In the genomic region with DNA sequence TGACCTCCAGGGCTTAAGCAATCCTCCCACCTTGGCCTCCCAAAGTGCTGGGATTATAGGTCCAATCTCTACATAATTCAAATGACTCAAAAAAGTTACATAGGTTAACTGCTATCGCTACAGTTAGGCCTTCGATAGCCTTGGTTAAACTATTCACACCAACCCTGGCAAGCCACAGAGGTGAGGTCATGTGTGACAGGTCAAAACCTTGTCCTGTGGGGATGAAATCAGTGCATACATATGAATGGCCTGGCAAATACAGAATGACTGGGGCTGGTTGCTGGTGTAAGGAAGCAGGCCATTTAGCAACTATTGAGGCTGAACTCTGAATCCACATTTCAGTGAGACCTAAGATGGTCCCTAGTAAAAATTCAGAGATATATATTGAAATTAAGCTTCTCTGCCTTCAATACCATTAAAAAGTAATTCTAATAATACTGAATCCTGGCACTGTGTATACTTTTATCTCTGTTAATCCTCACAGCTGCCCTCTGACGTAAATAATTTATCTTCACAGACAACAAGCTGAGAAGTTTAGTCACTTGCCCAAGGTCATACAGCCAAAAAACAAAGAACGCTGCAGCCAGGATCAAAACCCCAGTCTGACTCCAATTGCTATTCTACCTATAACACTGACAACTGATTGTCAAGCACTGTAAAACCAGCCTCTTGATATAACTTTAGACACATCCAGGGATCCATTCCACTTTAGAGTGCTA, we compare ENCODE assay signal across 1 cellular context.
TF ChIP-seq lines count a peak whose summit lies in the region.

No MANE protein-coding gene starts in this region.

TF ChIP-seq in SK-N-SH, 30 proteins besides CTCF, POLR2A, EP300 and RAD21:
- TF ChIP-seq RFX5 (IDR thresholded peaks at IDR 0.05; ENCODE audit: low read length) = no peak
- no peak for TF ChIP-seq MAX (IDR thresholded peaks at IDR 0.05; ENCODE audit: low read depth)
- TF ChIP-seq, protein P1, sequence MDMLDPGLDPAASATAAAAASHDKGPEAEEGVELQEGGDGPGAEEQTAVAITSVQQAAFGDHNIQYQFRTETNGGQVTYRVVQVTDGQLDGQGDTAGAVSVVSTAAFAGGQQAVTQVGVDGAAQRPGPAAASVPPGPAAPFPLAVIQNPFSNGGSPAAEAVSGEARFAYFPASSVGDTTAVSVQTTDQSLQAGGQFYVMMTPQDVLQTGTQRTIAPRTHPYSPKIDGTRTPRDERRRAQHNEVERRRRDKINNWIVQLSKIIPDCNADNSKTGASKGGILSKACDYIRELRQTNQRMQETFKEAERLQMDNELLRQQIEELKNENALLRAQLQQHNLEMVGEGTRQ (IDR thresholded peaks at IDR 0.05; ENCODE audit: borderline replicate concordance, low read depth, low read length) = no peak
- no peak for TF ChIP-seq POLR2AphosphoS5 (IDR thresholded peaks at IDR 0.05; ENCODE audit: low read depth, low read length)
- no peak for TF ChIP-seq FOXJ3 (CRISPR knock-in tag; IDR thresholded peaks at IDR 0.05)
- no peak for TF ChIP-seq GABPA (IDR thresholded peaks at IDR 0.05; ENCODE audit: low read depth)
- no peak for TF ChIP-seq YY1 (IDR thresholded peaks at IDR 0.05; ENCODE audit: low read depth)
- no peak for TF ChIP-seq FOXM1 (IDR thresholded peaks at IDR 0.05; ENCODE audit: low read depth)
- TF ChIP-seq, protein P2, sequence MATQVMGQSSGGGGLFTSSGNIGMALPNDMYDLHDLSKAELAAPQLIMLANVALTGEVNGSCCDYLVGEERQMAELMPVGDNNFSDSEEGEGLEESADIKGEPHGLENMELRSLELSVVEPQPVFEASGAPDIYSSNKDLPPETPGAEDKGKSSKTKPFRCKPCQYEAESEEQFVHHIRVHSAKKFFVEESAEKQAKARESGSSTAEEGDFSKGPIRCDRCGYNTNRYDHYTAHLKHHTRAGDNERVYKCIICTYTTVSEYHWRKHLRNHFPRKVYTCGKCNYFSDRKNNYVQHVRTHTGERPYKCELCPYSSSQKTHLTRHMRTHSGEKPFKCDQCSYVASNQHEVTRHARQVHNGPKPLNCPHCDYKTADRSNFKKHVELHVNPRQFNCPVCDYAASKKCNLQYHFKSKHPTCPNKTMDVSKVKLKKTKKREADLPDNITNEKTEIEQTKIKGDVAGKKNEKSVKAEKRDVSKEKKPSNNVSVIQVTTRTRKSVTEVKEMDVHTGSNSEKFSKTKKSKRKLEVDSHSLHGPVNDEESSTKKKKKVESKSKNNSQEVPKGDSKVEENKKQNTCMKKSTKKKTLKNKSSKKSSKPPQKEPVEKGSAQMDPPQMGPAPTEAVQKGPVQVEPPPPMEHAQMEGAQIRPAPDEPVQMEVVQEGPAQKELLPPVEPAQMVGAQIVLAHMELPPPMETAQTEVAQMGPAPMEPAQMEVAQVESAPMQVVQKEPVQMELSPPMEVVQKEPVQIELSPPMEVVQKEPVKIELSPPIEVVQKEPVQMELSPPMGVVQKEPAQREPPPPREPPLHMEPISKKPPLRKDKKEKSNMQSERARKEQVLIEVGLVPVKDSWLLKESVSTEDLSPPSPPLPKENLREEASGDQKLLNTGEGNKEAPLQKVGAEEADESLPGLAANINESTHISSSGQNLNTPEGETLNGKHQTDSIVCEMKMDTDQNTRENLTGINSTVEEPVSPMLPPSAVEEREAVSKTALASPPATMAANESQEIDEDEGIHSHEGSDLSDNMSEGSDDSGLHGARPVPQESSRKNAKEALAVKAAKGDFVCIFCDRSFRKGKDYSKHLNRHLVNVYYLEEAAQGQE (IDR thresholded peaks at IDR 0.05; ENCODE audit: low read depth, low read length) = no peak
- TF ChIP-seq IRF3 (IDR thresholded peaks at IDR 0.05; ENCODE audit: low read depth, low read length) = no peak
- no peak for TF ChIP-seq RXRA (IDR thresholded peaks at IDR 0.05; ENCODE audit: borderline replicate concordance, low read depth)
